In genomic region chr14:22379727-22380126, GRCh38 we compare ENCODE assay signal across 28 cellular contexts.
A peak's percentile ranks its signal among the peaks of the same experiment; 100 is the strongest.
DNase-seq lines count a peak whose midpoint lies in the region; ATAC-seq, FAIRE-seq and TF ChIP-seq lines count a peak whose summit lies in the region.
"Had no signal": no experiment of that assay in that cellular context is flagged by ENCODE, and none has a peak within 500 bp of the region (broad histone marks: within the 10 kb centered on the region; RNA-seq: fewer than 3 reads in every experiment).

No MANE protein-coding gene starts in this region.

- peaks cover 5% of the 10 kb centered on the region for H3K27me3 ChIP-seq in astrocyte (ENCODE audit: insufficient read depth, low read length)
- H3K27me3 ChIP-seq in thoracic aorta (replicated peaks; ENCODE audit: insufficient read depth), result no peaks in the 10 kb centered on the region
- H3K27me3 ChIP-seq: neutrophil, spleen had no signal

- H3K4me1 ChIP-seq in astrocyte (ENCODE audit: insufficient read depth, low read length) (peaks cover 20% of the 10 kb centered on the region), thoracic aorta (ENCODE audit: control insufficient read depth in 1 of 2, low read depth in 2 of 2) (peaks cover 12 to 22% of the 10 kb centered on the region in 2 donors)

- H3K27ac Mint-ChIP-seq in HFFc6 (no peak overlapping the region), astrocyte (ENCODE audit: unreplicated experiment) (peak overlapping the region; percentile 35)
- H3K27ac Mint-ChIP-seq: activated CD8-positive, alpha-beta T cell treated with anti-CD3 and anti-CD28 coated beads for 36 hours; CD14-positive monocyte; stimulated activated naive CD8-positive, alpha-beta T cell treated with anti-CD3 and anti-CD28 coated beads, Interleukin-15, amount 100 ng/mL, for 72 hours; type B pancreatic cell had no signal

- peak overlapping the region; percentile 36 for H3K9ac ChIP-seq in astrocyte (ENCODE audit: low read length)

- TF ChIP-seq CTCF in HFFc6 (IDR thresholded peaks at IDR 0.05) (no peak), astrocyte (IDR thresholded peaks at IDR 0.05; ENCODE audit: insufficient read depth, low read depth, low read length) (no peak), thoracic aorta (IDR thresholded peaks at IDR 0.05) (no peak)

- H3K4me3 ChIP-seq in astrocyte (ENCODE audit: insufficient read depth, low read depth, low read length), result no peak overlapping the region
- no peak overlapping the region for H3K4me3 ChIP-seq in thoracic aorta
- H3K4me3 ChIP-seq: spleen had no signal

- ATAC-seq in thoracic aorta (ENCODE audit: insufficient number of reproducible peaks, low FRiP score, low read depth) (peak; percentile 35), HG02840 (IDR thresholded peaks at IDR 0.05; ENCODE audit: low FRiP score, unreplicated experiment) (no peak)
- ATAC-seq: activated CD4-positive, CD25-positive, alpha-beta regulatory T cell treated with anti-CD3 and anti-CD28 coated beads, Interleukin-2, amount 50 U/mL, for 24 hours; activated CD8-positive, alpha-beta T cell treated with anti-CD3 and anti-CD28 coated beads for 36 hours; Right ventricle myocardium inferior; stimulated activated naive CD8-positive, alpha-beta T cell treated with anti-CD3 and anti-CD28 coated beads, Interleukin-15, amount 100 ng/mL, for 72 hours had no signal

- H3K36me3 ChIP-seq in astrocyte (ENCODE audit: insufficient read depth, low read length) (no peaks in the 10 kb centered on the region), thoracic aorta (no peaks in the 10 kb centered on the region)
- H3K36me3 ChIP-seq: neutrophil, spleen had no signal

- DNase-seq in HFFc6 (peak; percentile 40), astrocyte (ENCODE audit: low read depth) (peak; percentile 85), kidney glomerular epithelial cell (lab: John Stamatoyannopoulos, UW) (peak; percentile 48), thoracic aorta (ENCODE audit: low spot score) (no peak), cortex of kidney (lab: John Stamatoyannopoulos, UW) (no peak)
- no peak for DNase-seq in activated CD4-positive, alpha-beta T cell treated with anti-CD3 and anti-CD28 coated beads for 48 hours
- DNase-seq: activated CD8-positive, alpha-beta T cell treated with anti-CD3 and anti-CD28 coated beads for 36 hours; activated naive CD4-positive, alpha-beta T cell; activated T-cell treated with anti-CD3 and anti-CD28 coated beads, Interleukin-2, amount 50 U/mL, for 1 hour; amniotic stem cell; caudate nucleus; KG1; mammary epithelial cell; MV-4-11; NCI-H1694; NCI-H2171; NCI-H526; spleen; stimulated activated CD4-positive, alpha-beta T cell treated with anti-CD3 and anti-CD28 coated beads, Interleukin-4, amount 100 ng/mL, for 4 hours; stimulated activated naive CD8-positive, alpha-beta T cell treated with anti-CD3 and anti-CD28 coated beads, Interleukin-15, amount 100 ng/mL, for 72 hours had no signal

- H3K27ac ChIP-seq in astrocyte (ENCODE audit: low read depth, low read length), result peak overlapping the region; percentile 66
- H3K27ac ChIP-seq in thoracic aorta, result peak overlapping the region; percentile 64 to 76
- H3K27ac ChIP-seq: neutrophil, spleen had no signal

- H3K4me1 Mint-ChIP-seq in HFFc6 (ENCODE audit: low read depth) (peaks cover 22% of the 10 kb centered on the region), astrocyte (ENCODE audit: low read depth, unreplicated experiment) (peaks cover 18% of the 10 kb centered on the region)
- H3K4me1 Mint-ChIP-seq: stimulated activated naive CD8-positive, alpha-beta T cell treated with anti-CD3 and anti-CD28 coated beads, Interleukin-15, amount 100 ng/mL, for 72 hours had no signal

- H3K4me3 Mint-ChIP-seq in HFFc6 (peak overlapping the region; percentile 66), astrocyte (ENCODE audit: unreplicated experiment) (no peak overlapping the region)
- H3K4me3 Mint-ChIP-seq: activated CD8-positive, alpha-beta T cell treated with anti-CD3 and anti-CD28 coated beads for 36 hours; CD14-positive monocyte; stimulated activated naive CD8-positive, alpha-beta T cell treated with anti-CD3 and anti-CD28 coated beads, Interleukin-15, amount 100 ng/mL, for 72 hours; type B pancreatic cell had no signal

- H3K79me2 ChIP-seq in astrocyte (ENCODE audit: insufficient read depth, low read length), result no peaks in the 10 kb centered on the region

- no peaks in the 10 kb centered on the region for H3K9me3 ChIP-seq in astrocyte (ENCODE audit: insufficient read depth, low read depth, low read length)
- no peaks in the 10 kb centered on the region for H3K9me3 ChIP-seq in thoracic aorta
- H3K9me3 ChIP-seq: neutrophil, spleen had no signal

- H3K9me3 Mint-ChIP-seq in HFFc6, result no peaks in the 10 kb centered on the region
- peaks cover 1% of the 10 kb centered on the region for H3K9me3 Mint-ChIP-seq in astrocyte (ENCODE audit: unreplicated experiment)
- H3K9me3 Mint-ChIP-seq: activated CD8-positive, alpha-beta T cell treated with anti-CD3 and anti-CD28 coated beads for 36 hours; CD14-positive monocyte; stimulated activated naive CD8-positive, alpha-beta T cell treated with anti-CD3 and anti-CD28 coated beads, Interleukin-15, amount 100 ng/mL, for 72 hours; type B pancreatic cell had no signal

- H3K36me3 Mint-ChIP-seq in HFFc6 (ENCODE audit: low read depth), result no peaks in the 10 kb centered on the region
- no peaks in the 10 kb centered on the region for H3K36me3 Mint-ChIP-seq in astrocyte (ENCODE audit: low read depth, unreplicated experiment)
- H3K36me3 Mint-ChIP-seq: CD14-positive monocyte, type B pancreatic cell had no signal

- no peaks in the 10 kb centered on the region for H4K20me1 ChIP-seq in astrocyte (ENCODE audit: insufficient read depth, low read length)

- no peak for FAIRE-seq in astrocyte (lab: Jason Lieb, UNC)
- FAIRE-seq: GM18507, keratinocyte had no signal

- H3K4me2 ChIP-seq in astrocyte (ENCODE audit: low read length), result peak overlapping the region; percentile 79

- no peak overlapping the region for H2AFZ ChIP-seq in astrocyte (ENCODE audit: low read depth, low read length)

- peaks cover 26% of the 10 kb centered on the region for H3K27me3 Mint-ChIP-seq in HFFc6 (ENCODE audit: insufficient read depth)
- peaks cover 9% of the 10 kb centered on the region for H3K27me3 Mint-ChIP-seq in astrocyte (ENCODE audit: low read depth, unreplicated experiment)
- H3K27me3 Mint-ChIP-seq: activated CD8-positive, alpha-beta T cell treated with anti-CD3 and anti-CD28 coated beads for 36 hours; stimulated activated naive CD8-positive, alpha-beta T cell treated with anti-CD3 and anti-CD28 coated beads, Interleukin-15, amount 100 ng/mL, for 72 hours; type B pancreatic cell had no signal

Comparison
In these comparisons a context has a peak if more than half of its experiments do, and no peak if none do; other contexts are left out.
1. DNase-seq: peak in HFFc6 (single experiment), astrocyte (single experiment) and kidney glomerular epithelial cell (single experiment); none in thoracic aorta (single experiment), cortex of kidney (single experiment) and activated CD4-positive, alpha-beta T cell treated with anti-CD3 and anti-CD28 coated beads for 48 hours (single experiment).